Comparison of ENCODE assay signal across 25 cellular contexts in genomic region chr10:375885-376505, GRCh38.
"Had no signal": no experiment of that assay in that cellular context is flagged by ENCODE, and none has a peak within 500 bp of the region (broad histone marks: within the 10 kb centered on the region; RNA-seq: fewer than 3 reads in every experiment).

No MANE protein-coding gene starts in this region.

- H3K4me3 Mint-ChIP-seq: activated CD8-positive, alpha-beta T cell treated with anti-CD3 and anti-CD28 coated beads, Interleukin-2, amount 10 ng/mL, durations not matched to agents 7 days and 5 days; activated naive CD4-positive, alpha-beta T cell treated with anti-CD3 and anti-CD28 coated beads, Interleukin-2, amount 50 U/mL, for 24 hours; WTC11 had no signal

- H3K4me3 ChIP-seq: body of pancreas, SJCRH30 had no signal

- H3K9me3 ChIP-seq: body of pancreas, SJCRH30 had no signal

- H3K27me3 Mint-ChIP-seq: activated naive CD4-positive, alpha-beta T cell treated with anti-CD3 and anti-CD28 coated beads, Interleukin-2, amount 50 U/mL, for 24 hours had no signal

- H3K9me3 Mint-ChIP-seq: activated naive CD4-positive, alpha-beta T cell treated with anti-CD3 and anti-CD28 coated beads, Interleukin-2, amount 50 U/mL, for 24 hours had no signal

- H3K27me3 ChIP-seq: body of pancreas, SJCRH30 had no signal

- ATAC-seq: activated CD8-positive, alpha-beta T cell treated with anti-CD3 and anti-CD28 coated beads, Interleukin-2, amount 10 ng/mL, durations not matched to agents 7 days and 5 days; body of pancreas; Panc1; SK-N-SH treated with all-trans-retinoic acid at 6 μM for 48 hours; WTC11 had no signal

- DNase-seq: activated CD4-positive, alpha-beta T cell treated with anti-CD3 and anti-CD28 coated beads for 48 hours; activated CD4-positive, alpha-beta T cell treated with anti-CD3 and anti-CD28 coated beads, Interleukin-2, amount 50 U/mL, for 4 hours; activated CD4-positive, CD25-positive, alpha-beta regulatory T cell treated with anti-CD3 and anti-CD28 coated beads, Interleukin-2, amount 50 U/mL, for 72 hours; activated CD8-positive, alpha-beta memory T cell treated with anti-CD3 and anti-CD28 coated beads, Interleukin-2, amount 50 U/mL, for 48 hours; activated CD8-positive, alpha-beta T cell treated with anti-CD3 and anti-CD28 coated beads, Interleukin-2, amount 10 ng/mL, durations not matched to agents 7 days and 5 days; activated T-cell treated with anti-CD3 and anti-CD28 coated beads, Interleukin-2, amount 50 U/mL, for 1 hour; body of pancreas; Karpas-422; MM.1S; NCI-H1105; NCI-H1436 treated with DMSO at 0.1 percent for 48 hours; NCI-H187; NCI-H2081; NCI-H510A treated with DMSO at 0.1 percent for 48 hours; NCI-H69; NK-92 treated with Interleukin-12 subunit alpha and Interleukin-12 subunit beta, amount 100 ng/mL, for 24 hours; OCI-M1; Right ventricle myocardium superior; RPMI8226; SJCRH30; SW 1271 had no signal

- H3K27ac ChIP-seq: body of pancreas, SJCRH30 had no signal

- H3K27ac Mint-ChIP-seq: activated CD8-positive, alpha-beta T cell treated with anti-CD3 and anti-CD28 coated beads, Interleukin-2, amount 10 ng/mL, durations not matched to agents 7 days and 5 days; activated naive CD4-positive, alpha-beta T cell treated with anti-CD3 and anti-CD28 coated beads, Interleukin-2, amount 50 U/mL, for 24 hours had no signal

- H3K36me3 ChIP-seq: SJCRH30 had no signal

- H3K4me1 ChIP-seq: body of pancreas had no signal
